34 cellular contexts compared by ENCODE assay signal in genomic region chr19:27753622-27754021, GRCh38.
"Had no signal": no experiment of that assay in that cellular context is flagged by ENCODE, and none has a peak within 500 bp of the region (broad histone marks: within the 10 kb centered on the region; RNA-seq: fewer than 3 reads in every experiment).

No MANE protein-coding gene starts in this region.

- H3K4me1 Mint-ChIP-seq: activated B cell treated with CpG ODN at 0.5 μM for 24 hours; activated CD8-positive, alpha-beta memory T cell treated with anti-CD3 and anti-CD28 coated beads, Interleukin-2, amount 10 ng/mL, durations not matched to agents 7 days and 5 days; central memory CD8-positive, alpha-beta T cell; T-helper 17 cell had no signal

- H3K36me3 Mint-ChIP-seq: activated CD8-positive, alpha-beta memory T cell treated with anti-CD3 and anti-CD28 coated beads, Interleukin-2, amount 10 ng/mL, durations not matched to agents 7 days and 5 days had no signal

- DNase-seq: activated B cell treated with CpG ODN at 0.5 μM for 24 hours; activated CD4-positive, alpha-beta T cell treated with anti-CD3 and anti-CD28 coated beads for 48 hours; activated CD4-positive, alpha-beta T cell treated with anti-CD3 and anti-CD28 coated beads, Interleukin-2, amount 50 U/mL, for 1 hour; activated CD4-positive, alpha-beta T cell treated with anti-CD3 and anti-CD28 coated beads, Interleukin-2, amount 50 U/mL, for 48 hours; activated CD8-positive, alpha-beta memory T cell treated with anti-CD3 and anti-CD28 coated beads, Interleukin-2, amount 10 ng/mL, durations not matched to agents 7 days and 5 days; activated CD8-positive, alpha-beta memory T cell treated with anti-CD3 and anti-CD28 coated beads, Interleukin-2, amount 50 U/mL, for 4 hours; activated CD8-positive, alpha-beta T cell treated with anti-CD3 and anti-CD28 coated beads for 36 hours; activated gamma-delta T cell treated with Interleukin-2 at 50 U/mL for 16 hours; activated naive CD4-positive, alpha-beta T cell treated with anti-CD3 and anti-CD28 coated beads, Interleukin-2, amount 50 U/mL, for 16 hours; activated naive CD4-positive, alpha-beta T cell treated with Interleukin-2 at 50 U/mL for 16 hours; activated T-cell treated with anti-CD3 and anti-CD28 coated beads, Interleukin-2, amount 50 U/mL, for 1 hour; activated T-cell treated with anti-CD3 and anti-CD28 coated beads, Interleukin-2, amount 50 U/mL, for 48 hours; amniotic stem cell; anterior cingulate cortex; brain microvascular endothelial cell; cortex of kidney; dermis blood vessel endothelial cell; effector CD4-positive, alpha-beta T cell; effector memory CD8-positive, alpha-beta T cell; erythroblast; foreskin keratinocyte; gastrocnemius medialis; heart right ventricle; T-helper 1 cell; T-helper 17 cell; T1000; WERI-Rb-1 had no signal

- H3K4me3 ChIP-seq: esophagus muscularis mucosa, gastrocnemius medialis, heart right ventricle had no signal

- H3K9me3 ChIP-seq: esophagus muscularis mucosa, gastrocnemius medialis, heart right ventricle had no signal

- H3K4me3 Mint-ChIP-seq: activated B cell treated with CpG ODN at 0.5 μM for 24 hours; activated CD8-positive, alpha-beta memory T cell treated with anti-CD3 and anti-CD28 coated beads, Interleukin-2, amount 10 ng/mL, durations not matched to agents 7 days and 5 days; activated CD8-positive, alpha-beta T cell treated with anti-CD3 and anti-CD28 coated beads for 36 hours; activated naive CD8-positive, alpha-beta T cell; activated T-helper 1 cell treated with anti-CD3 and anti-CD28 coated beads, Interleukin-12 subunit alpha, Interleukin-12 subunit beta, Interleukin-2, Interleukin-4 antibody, amounts not matched to agents 30 ng/mL and 10 ng/mL and 1 ng/mL, durations not matched to agents 14 hours and 24 hours and 36 hours; central memory CD8-positive, alpha-beta T cell; effector memory CD8-positive, alpha-beta T cell; T-helper 17 cell; T-helper 2 cell treated with Interferon-gamma antibody and Interleukin-4, amounts not matched to agents 5 μg/mL and 100 μg/mL, for 36 hours had no signal

- H3K36me3 ChIP-seq: brain microvascular endothelial cell, esophagus muscularis mucosa, gastrocnemius medialis, heart right ventricle, WERI-Rb-1 had no signal

- H3K9me3 Mint-ChIP-seq: activated B cell treated with CpG ODN at 0.5 μM for 24 hours; central memory CD8-positive, alpha-beta T cell had no signal

- H3K27ac ChIP-seq: brain microvascular endothelial cell, esophagus muscularis mucosa, foreskin keratinocyte, gastrocnemius medialis, heart right ventricle, WERI-Rb-1 had no signal

- H3K27me3 Mint-ChIP-seq: activated B cell treated with CpG ODN at 0.5 μM for 24 hours; activated CD8-positive, alpha-beta memory T cell treated with anti-CD3 and anti-CD28 coated beads, Interleukin-2, amount 10 ng/mL, durations not matched to agents 7 days and 5 days; activated CD8-positive, alpha-beta T cell treated with anti-CD3 and anti-CD28 coated beads for 36 hours; activated naive CD8-positive, alpha-beta T cell; central memory CD8-positive, alpha-beta T cell; effector memory CD8-positive, alpha-beta T cell; T-helper 17 cell had no signal

- H3K27me3 ChIP-seq: brain microvascular endothelial cell, esophagus muscularis mucosa, foreskin keratinocyte, gastrocnemius medialis, heart right ventricle had no signal

- H3K4me1 ChIP-seq: esophagus muscularis mucosa, foreskin keratinocyte, gastrocnemius medialis had no signal

- H3K27ac Mint-ChIP-seq: activated B cell treated with CpG ODN at 0.5 μM for 24 hours; activated CD8-positive, alpha-beta memory T cell treated with anti-CD3 and anti-CD28 coated beads, Interleukin-2, amount 10 ng/mL, durations not matched to agents 7 days and 5 days; activated CD8-positive, alpha-beta T cell treated with anti-CD3 and anti-CD28 coated beads for 36 hours; activated naive CD8-positive, alpha-beta T cell; activated T-helper 1 cell treated with anti-CD3 and anti-CD28 coated beads, Interleukin-12 subunit alpha, Interleukin-12 subunit beta, Interleukin-2, Interleukin-4 antibody, amounts not matched to agents 30 ng/mL and 10 ng/mL and 1 ng/mL, durations not matched to agents 14 hours and 24 hours and 36 hours; activated T-helper 2 cell treated with anti-CD3 and anti-CD28 coated beads, Interferon-gamma antibody, Interleukin-2, Interleukin-4, amounts not matched to agents 10 μg/mL and 5 μg/mL and 100 μg/mL, durations not matched to agents 14 hours and 24 hours and 36 hours; effector memory CD8-positive, alpha-beta T cell; T-helper 17 cell; T-helper 2 cell treated with Interferon-gamma antibody and Interleukin-4, amounts not matched to agents 5 μg/mL and 100 μg/mL, for 36 hours had no signal

- ATAC-seq: activated CD4-positive, CD25-positive, alpha-beta regulatory T cell treated with anti-CD3 and anti-CD28 coated beads, Interleukin-2, amount 50 U/mL, for 24 hours; activated CD8-positive, alpha-beta memory T cell treated with anti-CD3 and anti-CD28 coated beads, Interleukin-2, amount 10 ng/mL, durations not matched to agents 7 days and 5 days; activated CD8-positive, alpha-beta T cell treated with anti-CD3 and anti-CD28 coated beads for 36 hours; effector memory CD8-positive, alpha-beta T cell; foreskin keratinocyte; gastrocnemius medialis; heart right ventricle; T-helper 17 cell had no signal
